In the genomic region with DNA sequence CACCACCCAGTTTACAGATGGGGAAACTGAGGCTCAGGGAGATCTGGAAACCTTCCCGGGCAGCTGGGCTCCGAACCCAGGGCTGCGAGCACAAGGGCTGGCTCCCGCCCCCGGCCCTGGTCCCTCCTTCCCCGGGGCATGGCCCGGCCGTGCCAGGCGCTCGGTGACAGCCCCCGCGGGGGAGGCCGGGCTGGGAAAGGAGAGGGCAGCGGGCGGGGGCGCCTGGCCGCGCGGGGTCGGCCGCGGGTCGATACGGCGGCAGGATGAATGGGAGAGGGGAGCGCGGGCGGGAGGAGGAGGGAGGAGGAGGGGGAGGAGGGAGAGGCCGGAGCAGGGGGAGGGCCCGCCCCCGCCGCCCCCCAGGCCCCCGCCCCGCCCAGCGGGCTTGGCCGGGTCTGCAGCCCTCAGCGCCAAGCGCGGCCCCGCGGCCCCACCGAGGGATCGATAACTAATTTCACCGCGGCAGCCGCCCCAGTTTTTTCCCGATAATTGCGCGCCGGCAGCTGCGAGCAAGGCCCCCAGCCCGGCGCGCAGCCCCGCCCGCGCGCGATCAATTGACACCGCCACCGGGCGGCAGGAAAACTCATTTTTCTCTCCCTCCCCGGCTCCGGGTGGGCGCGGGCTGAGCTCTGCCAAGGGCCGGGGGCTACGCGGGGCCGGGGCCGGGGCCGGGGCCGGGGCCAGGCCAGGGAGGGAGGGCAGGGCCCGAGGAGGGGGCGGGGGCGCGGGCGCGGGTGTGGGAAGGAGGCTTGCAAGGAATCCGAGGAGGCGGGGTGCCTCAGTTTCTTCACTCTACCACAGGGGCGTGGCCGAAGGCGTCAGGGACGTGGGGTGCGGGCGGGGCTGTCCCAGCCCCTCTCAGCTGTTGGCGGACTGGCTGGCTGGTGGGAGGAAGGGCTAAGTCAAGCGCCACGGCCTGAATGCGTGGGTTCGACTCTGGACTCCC, we compare ENCODE assay signal across 8 cellular contexts. TPM values are rescaled to one million over a fixed set of nuclear protein-coding genes. Genes with fewer than 3 reads are reported as not detected.
A peak's percentile ranks its signal among the peaks of the same experiment; 100 is the strongest.
DNase-seq lines count a peak whose midpoint lies in the region; ATAC-seq and TF ChIP-seq lines count a peak whose summit lies in the region.

No MANE protein-coding gene starts in this region.

- H3K27ac Mint-ChIP-seq in activated CD8-positive, alpha-beta memory T cell treated with anti-CD3 and anti-CD28 coated beads, Interleukin-2, amount 10 ng/mL, durations not matched to agents 7 days and 5 days = no peak overlapping the region
- peak overlapping the region; percentile 97 for H3K27ac Mint-ChIP-seq in osteocyte (ENCODE audit: unreplicated experiment)

- no peak for DNase-seq in activated CD8-positive, alpha-beta memory T cell treated with anti-CD3 and anti-CD28 coated beads, Interleukin-2, amount 10 ng/mL, durations not matched to agents 7 days and 5 days
- no peak for DNase-seq in activated CD8-positive, alpha-beta memory T cell treated with anti-CD3 and anti-CD28 coated beads, Interleukin-2, amount 50 U/mL, for 48 hours
- DNase-seq in activated naive CD4-positive, alpha-beta T cell treated with Interleukin-2 at 50 U/mL for 16 hours = peak; percentile 11
- DNase-seq in Right ventricle myocardium superior (peak; percentile 73), osteocyte (ENCODE audit: extremely low spot score, unreplicated experiment) (no peak), NCI-H2107 (lab: John Stamatoyannopoulos, UW) (no peak)

- H3K36me3 Mint-ChIP-seq in activated CD8-positive, alpha-beta memory T cell treated with anti-CD3 and anti-CD28 coated beads, Interleukin-2, amount 10 ng/mL, durations not matched to agents 7 days and 5 days = peaks cover 3% of the 10 kb centered on the region
- H3K36me3 Mint-ChIP-seq in osteocyte (ENCODE audit: unreplicated experiment) = peaks cover 2% of the 10 kb centered on the region

- TF ChIP-seq CTCF in osteocyte (IDR thresholded peaks at IDR 0.05) = peak; percentile 13

- intact Hi-C loops in Right ventricle myocardium superior (cut with DNase I) = no loop called here

- CTCF ChIA-PET in activated CD8-positive, alpha-beta memory T cell treated with anti-CD3 and anti-CD28 coated beads, Interleukin-2, amount 10 ng/mL, durations not matched to agents 7 days and 5 days (lab: Charles Lee) = interaction anchor here (2.0 to 4.7 kb wide), 2 partner anchors 12 to 437 kb away, joined by 4 to 17 read pairs; no protein-coding TSS in a partner anchor

- peaks cover 3% of the 10 kb centered on the region for H3K9me3 Mint-ChIP-seq in activated CD8-positive, alpha-beta memory T cell treated with anti-CD3 and anti-CD28 coated beads, Interleukin-2, amount 10 ng/mL, durations not matched to agents 7 days and 5 days (ENCODE audit: low read depth)
- peaks cover 3% of the 10 kb centered on the region for H3K9me3 Mint-ChIP-seq in osteocyte (ENCODE audit: unreplicated experiment)

- peak overlapping the region; percentile 56 for H3K4me3 Mint-ChIP-seq in activated CD8-positive, alpha-beta memory T cell treated with anti-CD3 and anti-CD28 coated beads, Interleukin-2, amount 10 ng/mL, durations not matched to agents 7 days and 5 days
- peak overlapping the region; percentile 76 for H3K4me3 Mint-ChIP-seq in osteocyte (ENCODE audit: unreplicated experiment)

- peaks cover 24% of the 10 kb centered on the region for H3K4me1 Mint-ChIP-seq in activated CD8-positive, alpha-beta memory T cell treated with anti-CD3 and anti-CD28 coated beads, Interleukin-2, amount 10 ng/mL, durations not matched to agents 7 days and 5 days
- peaks cover 35% of the 10 kb centered on the region for H3K4me1 Mint-ChIP-seq in osteocyte (ENCODE audit: unreplicated experiment)

- H3K27me3 Mint-ChIP-seq in activated CD8-positive, alpha-beta memory T cell treated with anti-CD3 and anti-CD28 coated beads, Interleukin-2, amount 10 ng/mL, durations not matched to agents 7 days and 5 days = peaks cover 33% of the 10 kb centered on the region
- H3K27me3 Mint-ChIP-seq in osteocyte (ENCODE audit: unreplicated experiment) = no peaks in the 10 kb centered on the region

- peak; percentile 40 for ATAC-seq in activated CD8-positive, alpha-beta memory T cell treated with anti-CD3 and anti-CD28 coated beads, Interleukin-2, amount 10 ng/mL, durations not matched to agents 7 days and 5 days
- ATAC-seq in Right ventricle myocardium superior (ENCODE audit: poor library complexity) = peak; percentile 32
- no peak for ATAC-seq in HG02852 (IDR thresholded peaks at IDR 0.05; ENCODE audit: unreplicated experiment)
- no peak for ATAC-seq in esophagus mucosa

RNA-seq across cellular contexts. Expression of a gene that starts 52.1 kb away (rescaled TPM):
- not detected for total RNA-seq in activated CD8-positive, alpha-beta memory T cell treated with anti-CD3 and anti-CD28 coated beads, Interleukin-2, amount 10 ng/mL, durations not matched to agents 7 days and 5 days
- total RNA-seq in Right ventricle myocardium superior = not detected
- total RNA-seq in osteocyte = not detected in 2 replicates
- total RNA-seq in esophagus mucosa = not detected

RNA-seq across cellular contexts. Expression of a gene that starts 57.1 kb away (rescaled TPM):
- total RNA-seq in activated CD8-positive, alpha-beta memory T cell treated with anti-CD3 and anti-CD28 coated beads, Interleukin-2, amount 10 ng/mL, durations not matched to agents 7 days and 5 days = 10 to 100 TPM; 37.2 to 46.2 TPM
- total RNA-seq in Right ventricle myocardium superior (66.7 TPM), osteocyte (41.1 and 45.7 TPM in 2 replicates), esophagus mucosa (18.8 TPM)

Comparison
In these comparisons a context has a peak if more than half of its experiments do, and no peak if none do; other contexts are left out.
1. ATAC-seq: peak in activated CD8-positive, alpha-beta memory T cell treated with anti-CD3 and anti-CD28 coated beads, Interleukin-2, amount 10 ng/mL, durations not matched to agents 7 days and 5 days (single experiment) and Right ventricle myocardium superior (single experiment); none in HG02852 (single experiment) and esophagus mucosa (single experiment).
2. DNase-seq: peak in activated naive CD4-positive, alpha-beta T cell treated with Interleukin-2 at 50 U/mL for 16 hours (single experiment) and Right ventricle myocardium superior (single experiment); none in activated CD8-positive, alpha-beta memory T cell treated with anti-CD3 and anti-CD28 coated beads, Interleukin-2, amount 10 ng/mL, durations not matched to agents 7 days and 5 days (single experiment), activated CD8-positive, alpha-beta memory T cell treated with anti-CD3 and anti-CD28 coated beads, Interleukin-2, amount 50 U/mL, for 48 hours (single experiment), osteocyte (single experiment) and NCI-H2107 (single experiment).